ENCODE assay signal across 17 cellular contexts in genomic region chr21:45304945-45305344, GRCh38. TPM values are rescaled to one million over a fixed set of nuclear protein-coding genes. Genes with fewer than 3 reads are reported as not detected.
DNase-seq lines count a peak whose midpoint lies in the region; ATAC-seq and TF ChIP-seq lines count a peak whose summit lies in the region.
"Had no signal": no experiment of that assay in that cellular context is flagged by ENCODE, and none has a peak within 500 bp of the region (broad histone marks: within the 10 kb centered on the region; RNA-seq: fewer than 3 reads in every experiment).

No MANE protein-coding gene starts in this region.

- peak overlapping the region; percentile 87 for H3K4me2 ChIP-seq in BLaER1

- peak; percentile 49 for DNase-seq in Daoy (ENCODE audit: low read depth)
- peak; percentile 33 for DNase-seq in activated naive CD8-positive, alpha-beta T cell treated with anti-CD3 and anti-CD28 coated beads, Interleukin-2, amount 10 ng/mL, durations not matched to agents 7 days and 5 days
- DNase-seq in mucosa of descending colon = peak in 2 of 3 donors; percentile 13 to 37
- no peak for DNase-seq in 8988T
- no peak for DNase-seq in stimulated activated CD8-positive, alpha-beta memory T cell treated with anti-CD3 and anti-CD28 coated beads, Interleukin-4, amount 100 ng/mL, for 48 hours
- DNase-seq: DMS79 treated with DMSO at 0.1 percent for 48 hours, foreskin fibroblast, mammary epithelial cell, NCI-H1048, NCI-H2171 treated with DMSO at 0.1 percent for 48 hours, nucleus accumbens had no signal

- H3K9me3 ChIP-seq in BLaER1 = no peaks in the 10 kb centered on the region
- H3K9me3 ChIP-seq in mucosa of descending colon = no peaks in the 10 kb centered on the region
- H3K9me3 ChIP-seq: ascending aorta, SJSA1, suprapubic skin had no signal

- no peak overlapping the region for H3K27ac ChIP-seq in BLaER1
- H3K27ac ChIP-seq: SJSA1, suprapubic skin had no signal

- H3K9ac ChIP-seq in BLaER1 = no peak overlapping the region

- peaks cover 7% of the 10 kb centered on the region; the same call in 1 of the 2 replicates for H4K20me1 ChIP-seq in BLaER1

- peak; percentile 66 for ATAC-seq in activated naive CD8-positive, alpha-beta T cell treated with anti-CD3 and anti-CD28 coated beads, Interleukin-2, amount 10 ng/mL, durations not matched to agents 7 days and 5 days (ENCODE audit: low read depth)
- ATAC-seq in mucosa of descending colon (no peak), GM19467 (IDR thresholded peaks at IDR 0.05; ENCODE audit: unreplicated experiment) (no peak)
- ATAC-seq: HCT116 had no signal

- H3K27me3 ChIP-seq in BLaER1 = peaks cover 8% of the 10 kb centered on the region; the same call in 1 of the 2 replicates
- H3K27me3 ChIP-seq: ascending aorta, SJSA1 had no signal

- H3K4me3 ChIP-seq in BLaER1 (no peak overlapping the region), mucosa of descending colon (no peak overlapping the region)
- H3K4me3 ChIP-seq: ascending aorta, SJSA1, suprapubic skin had no signal

- H3K36me3 ChIP-seq in BLaER1 (no peaks in the 10 kb centered on the region), mucosa of descending colon (ENCODE audit: low read depth) (no peaks in the 10 kb centered on the region)
- H3K36me3 ChIP-seq: ascending aorta, SJSA1, suprapubic skin had no signal

- H3K27ac Mint-ChIP-seq in activated naive CD8-positive, alpha-beta T cell treated with anti-CD3 and anti-CD28 coated beads, Interleukin-2, amount 10 ng/mL, durations not matched to agents 7 days and 5 days = peak overlapping the region; percentile 67

- POLR2A ChIA-PET in activated naive CD8-positive, alpha-beta T cell treated with anti-CD3 and anti-CD28 coated beads, Interleukin-2, amount 10 ng/mL, durations not matched to agents 7 days and 5 days (lab: Charles Lee) = interaction anchor here (1.0 kb wide), 1 partner anchor 17 kb away, joined by 5 read pairs; the partner anchor contains the start of gene POFUT2

- H3K9me3 Mint-ChIP-seq in activated naive CD8-positive, alpha-beta T cell treated with anti-CD3 and anti-CD28 coated beads, Interleukin-2, amount 10 ng/mL, durations not matched to agents 7 days and 5 days = no peaks in the 10 kb centered on the region

- H3K36me3 Mint-ChIP-seq in activated naive CD8-positive, alpha-beta T cell treated with anti-CD3 and anti-CD28 coated beads, Interleukin-2, amount 10 ng/mL, durations not matched to agents 7 days and 5 days = no peaks in the 10 kb centered on the region

- H3K4me1 ChIP-seq in BLaER1 (peaks cover 92% of the 10 kb centered on the region), mucosa of descending colon (ENCODE audit: low read depth) (peaks cover 5% of the 10 kb centered on the region)

- peak overlapping the region; percentile 46 for H3K4me3 Mint-ChIP-seq in activated naive CD8-positive, alpha-beta T cell treated with anti-CD3 and anti-CD28 coated beads, Interleukin-2, amount 10 ng/mL, durations not matched to agents 7 days and 5 days

- H3K27me3 Mint-ChIP-seq in activated naive CD8-positive, alpha-beta T cell treated with anti-CD3 and anti-CD28 coated beads, Interleukin-2, amount 10 ng/mL, durations not matched to agents 7 days and 5 days = no peaks in the 10 kb centered on the region

- peaks cover 1% of the 10 kb centered on the region for H3K4me1 Mint-ChIP-seq in activated naive CD8-positive, alpha-beta T cell treated with anti-CD3 and anti-CD28 coated beads, Interleukin-2, amount 10 ng/mL, durations not matched to agents 7 days and 5 days

- intact Hi-C loops in mucosa of descending colon (cut with DNase I, micrococcal nuclease) = no loop called here

- TF ChIP-seq CTCF in mucosa of descending colon (IDR thresholded peaks at IDR 0.05) = no peak

RNA-seq across cellular contexts. Expression of gene POFUT2, which starts 17.2 kb away (rescaled TPM):
- total RNA-seq in Daoy (2014; rRNA removed; shearing (Covaris generic)) = 22.6 and 27.3 TPM in 2 replicates
- total RNA-seq in activated naive CD8-positive, alpha-beta T cell treated with anti-CD3 and anti-CD28 coated beads, Interleukin-2, amount 10 ng/mL, durations not matched to agents 7 days and 5 days = 10 to 100 TPM; 26.0 to 27.0 TPM
- total RNA-seq in mucosa of descending colon = 10 to 100 TPM; 26.4 to 38.0 (median 29.8) TPM

Comparison
In these comparisons a context has a peak if more than half of its experiments do, and no peak if none do; other contexts are left out.
1. DNase-seq: peak in Daoy (single experiment), activated naive CD8-positive, alpha-beta T cell treated with anti-CD3 and anti-CD28 coated beads, Interleukin-2, amount 10 ng/mL, durations not matched to agents 7 days and 5 days (single experiment) and mucosa of descending colon (2 of 3); none in 8988T (single experiment) and stimulated activated CD8-positive, alpha-beta memory T cell treated with anti-CD3 and anti-CD28 coated beads, Interleukin-4, amount 100 ng/mL, for 48 hours (single experiment).